Comparison of ENCODE assay signal across 16 cellular contexts in genomic region chr9:135248111-135248510, GRCh38.
A peak's percentile ranks its signal among the peaks of the same experiment; 100 is the strongest.
DNase-seq lines count a peak whose midpoint lies in the region; ATAC-seq and TF ChIP-seq lines count a peak whose summit lies in the region.
"Had no signal": no experiment of that assay in that cellular context is flagged by ENCODE, and none has a peak within 500 bp of the region (broad histone marks: within the 10 kb centered on the region; RNA-seq: fewer than 3 reads in every experiment).

No MANE protein-coding gene starts in this region.

- H3K36me3 Mint-ChIP-seq in chondrocyte (ENCODE audit: low read depth) = no peaks in the 10 kb centered on the region
- H3K36me3 Mint-ChIP-seq: CD14-positive monocyte had no signal

- no peaks in the 10 kb centered on the region for H3K4me1 Mint-ChIP-seq in chondrocyte (ENCODE audit: low read depth)
- H3K4me1 Mint-ChIP-seq: CD14-positive monocyte had no signal

- H3K27me3 Mint-ChIP-seq in chondrocyte (ENCODE audit: low read depth) = peaks cover 25% of the 10 kb centered on the region

- peak in 2 of 3 donors; percentile 38 to 39 for DNase-seq in right cardiac atrium
- no peak for DNase-seq in right atrium auricular region (ENCODE audit: low spot score)
- DNase-seq in chondrocyte (ENCODE audit: low spot score) = peak; percentile 47
- DNase-seq in neuronal stem cell (ENCODE audit: low spot score) = no peak
- DNase-seq in DMS114 treated with DMSO at 0.1 percent for 48 hours (lab: John Stamatoyannopoulos, UW; ENCODE audit: unreplicated experiment) = no peak
- no peak for DNase-seq in effector CD8-positive, alpha-beta T cell (lab: John Stamatoyannopoulos, UW)
- DNase-seq: COR-L47, DMS53, GOT3, KBM-7, NCI-H1417 treated with DMSO at 0.1 percent for 48 hours, NCI-H2029 treated with DMSO at 0.1 percent for 48 hours, NCI-H748 treated with DMSO at 0.1 percent for 48 hours, PC-3 had no signal

- H3K36me3 ChIP-seq in right atrium auricular region (no peaks in the 10 kb centered on the region), neuronal stem cell (replicated peaks in 1 of 2; ENCODE audit: control insufficient read depth in 2 of 2, insufficient read depth in 2 of 2, low read length in 2 of 2) (no peaks in the 10 kb centered on the region)

- no peak overlapping the region for H3K4me2 ChIP-seq in neuronal stem cell (ENCODE audit: insufficient read depth, low read length, poor library complexity, severe bottlenecking)

- peak overlapping the region; percentile 97 for H2AK5ac ChIP-seq in neuronal stem cell (ENCODE audit: low read depth, low read length)

- H2BK120ac ChIP-seq in neuronal stem cell (ENCODE audit: low read depth, low read length) = peak overlapping the region; percentile 50

- 62% methylated on average over 8 of the region's 8 CpGs for WGBS in right cardiac atrium
- no CpG with 5 or more reads among the region's 8 CpGs for WGBS in neuronal stem cell (ENCODE audit: extremely low coverage in 2 of 2, insufficient read length in 2 of 2, insufficient replicate concordance in 1 of 2), 2 donors

- H2AFZ ChIP-seq in neuronal stem cell (ENCODE audit: low read length) = no peak overlapping the region

- peak overlapping the region; percentile 30 for H2BK12ac ChIP-seq in neuronal stem cell (ENCODE audit: low read length)

- no peak overlapping the region for H3K23ac ChIP-seq in neuronal stem cell (ENCODE audit: low read depth, low read length, poor library complexity)

- H3K27me3 ChIP-seq in right cardiac atrium (ENCODE audit: control insufficient read depth, insufficient read depth) = no peaks in the 10 kb centered on the region
- no peaks in the 10 kb centered on the region for H3K27me3 ChIP-seq in right atrium auricular region
- peaks cover 0 to 17% (median 0%) of the 10 kb centered on the region in 3 experiments for H3K27me3 ChIP-seq in neuronal stem cell (ENCODE audit: control insufficient read depth in 3 of 3, insufficient read depth in 3 of 3, low read depth in 1 of 3, low read length in 3 of 3)

- no peaks in the 10 kb centered on the region for H3K9me3 ChIP-seq in right cardiac atrium (ENCODE audit: control insufficient read depth, low read length)
- H3K9me3 ChIP-seq in right atrium auricular region = no peaks in the 10 kb centered on the region
- H3K9me3 ChIP-seq in neuronal stem cell (replicated peaks in 1 of 2; ENCODE audit: control insufficient read depth in 2 of 2, insufficient read depth in 1 of 2, low read depth in 1 of 2, low read length in 2 of 2) = peaks cover 0 to 4% of the 10 kb centered on the region in 2 donors

- no peak overlapping the region for H4K91ac ChIP-seq in neuronal stem cell (ENCODE audit: low read depth, low read length, poor library complexity)

- TF ChIP-seq CTCF in right atrium auricular region (IDR thresholded peaks at IDR 0.05) (no peak), chondrocyte (IDR thresholded peaks at IDR 0.05) (no peak)

- H3K4me1 ChIP-seq in right cardiac atrium (ENCODE audit: control insufficient read depth, insufficient read depth, low read length) (no peaks in the 10 kb centered on the region), right atrium auricular region (peaks cover 0 to 4% of the 10 kb centered on the region in 2 donors), neuronal stem cell (ENCODE audit: control insufficient read depth in 2 of 2, insufficient read depth in 1 of 2, low read depth in 1 of 2, low read length in 2 of 2) (peaks cover 0 to 15% of the 10 kb centered on the region in 2 donors)

- ATAC-seq in right cardiac atrium (no peak), GM18511 (IDR thresholded peaks at IDR 0.05; ENCODE audit: unreplicated experiment) (no peak)
- ATAC-seq: PC-3 had no signal

- peak overlapping the region; percentile 82 for H4K8ac ChIP-seq in neuronal stem cell (ENCODE audit: low read depth, low read length)

- H3K4me3 ChIP-seq in right cardiac atrium (ENCODE audit: low read length) = no peak overlapping the region
- H3K4me3 ChIP-seq in right atrium auricular region = no peak overlapping the region
- no peak overlapping the region for H3K4me3 ChIP-seq in neuronal stem cell (ENCODE audit: low read length in 2 of 2)

- H3K27ac ChIP-seq in right cardiac atrium (ENCODE audit: low read length) = no peak overlapping the region
- no peak overlapping the region for H3K27ac ChIP-seq in right atrium auricular region
- no peak overlapping the region for H3K27ac ChIP-seq in neuronal stem cell (replicated peaks; ENCODE audit: low read length)

- no peak overlapping the region for H3K14ac ChIP-seq in neuronal stem cell (ENCODE audit: low read length)

- H2BK5ac ChIP-seq in neuronal stem cell (ENCODE audit: low read length) = peak overlapping the region; percentile 24

- H3K79me1 ChIP-seq in neuronal stem cell (ENCODE audit: low read depth, low read length) = no peaks in the 10 kb centered on the region

- intact Hi-C loops in right cardiac atrium (cut with DNase I) = no loop called here

- no peak overlapping the region for H3K9ac ChIP-seq in neuronal stem cell (ENCODE audit: low read depth, low read length, poor library complexity)

- H3K18ac ChIP-seq in neuronal stem cell (ENCODE audit: low read length) = peak overlapping the region; percentile 87

- H3K4ac ChIP-seq in neuronal stem cell (ENCODE audit: low read length) = no peak overlapping the region

- H2BK15ac ChIP-seq in neuronal stem cell (ENCODE audit: low read length) = peak overlapping the region; percentile 98

- H3K9me3 Mint-ChIP-seq in chondrocyte (ENCODE audit: low read depth) = no peaks in the 10 kb centered on the region

- H3K27ac Mint-ChIP-seq in chondrocyte (ENCODE audit: unreplicated experiment) = no peak overlapping the region
- H3K27ac Mint-ChIP-seq: CD14-positive monocyte had no signal

- no peak overlapping the region for H3K4me3 Mint-ChIP-seq in chondrocyte (ENCODE audit: unreplicated experiment)
- H3K4me3 Mint-ChIP-seq: CD14-positive monocyte had no signal

Comparison
In these comparisons a context has a peak if more than half of its experiments do, and no peak if none do; other contexts are left out.
1. DNase-seq: peak in right cardiac atrium (2 of 3) and chondrocyte (single experiment); none in right atrium auricular region (single experiment), neuronal stem cell (single experiment), DMS114 treated with DMSO at 0.1 percent for 48 hours (single experiment) and effector CD8-positive, alpha-beta T cell (single experiment).